Comparison of ENCODE assay signal across 10 cellular contexts in genomic region chr17:1762233-1762905, GRCh38. TPM values are rescaled to one million over a fixed set of nuclear protein-coding genes. Genes with fewer than 3 reads are reported as not detected.
DNase-seq lines count a peak whose midpoint lies in the region; ATAC-seq and TF ChIP-seq lines count a peak whose summit lies in the region.
"Had no signal": no experiment of that assay in that cellular context is flagged by ENCODE, and none has a peak within 500 bp of the region (broad histone marks: within the 10 kb centered on the region; RNA-seq: fewer than 3 reads in every experiment).

No MANE protein-coding gene starts in this region.

- no peak overlapping the region for H2BK5ac ChIP-seq in mesendoderm (ENCODE audit: low read length)

- H3K9me3 Mint-ChIP-seq in activated CD4-positive, alpha-beta T cell treated with anti-CD3 and anti-CD28 coated beads, Interleukin-2, amount 10 ng/mL, durations not matched to agents 7 days and 5 days: peaks cover 2% of the 10 kb centered on the region
- no peaks in the 10 kb centered on the region for H3K9me3 Mint-ChIP-seq in chondrocyte (ENCODE audit: low read depth)
- H3K9me3 Mint-ChIP-seq: activated naive CD4-positive, alpha-beta T cell treated with anti-CD3 and anti-CD28 coated beads, Interleukin-2, amount 50 U/mL, for 72 hours; IgD-negative memory B cell had no signal

- no peaks in the 10 kb centered on the region for H3K27me3 ChIP-seq in mesendoderm (ENCODE audit: insufficient read depth, low read length, poor library complexity)
- no peaks in the 10 kb centered on the region for H3K27me3 ChIP-seq in vagina

- H4K5ac ChIP-seq in mesendoderm (ENCODE audit: low read length): no peak overlapping the region

- H3K27ac Mint-ChIP-seq in activated CD4-positive, alpha-beta T cell treated with anti-CD3 and anti-CD28 coated beads, Interleukin-2, amount 10 ng/mL, durations not matched to agents 7 days and 5 days: peak overlapping the region; percentile 97
- H3K27ac Mint-ChIP-seq in chondrocyte (ENCODE audit: unreplicated experiment): peak overlapping the region; percentile 5
- H3K27ac Mint-ChIP-seq: activated naive CD4-positive, alpha-beta T cell treated with anti-CD3 and anti-CD28 coated beads, Interleukin-2, amount 50 U/mL, for 72 hours had no signal

- no peak overlapping the region for H4K8ac ChIP-seq in mesendoderm (ENCODE audit: low read depth, low read length)

- no peak overlapping the region for H3K4me3 Mint-ChIP-seq in activated CD4-positive, alpha-beta T cell treated with anti-CD3 and anti-CD28 coated beads, Interleukin-2, amount 10 ng/mL, durations not matched to agents 7 days and 5 days
- H3K4me3 Mint-ChIP-seq in chondrocyte (ENCODE audit: unreplicated experiment): peak overlapping the region; percentile 58

- H3K27ac ChIP-seq in mesendoderm (ENCODE audit: low read depth, low read length) (no peak overlapping the region), vagina (peak overlapping the region; percentile 86)

- POLR2A ChIA-PET in activated CD4-positive, alpha-beta T cell treated with anti-CD3 and anti-CD28 coated beads, Interleukin-2, amount 10 ng/mL, durations not matched to agents 7 days and 5 days (lab: Charles Lee): no interaction called here

- no peak overlapping the region for H2BK120ac ChIP-seq in mesendoderm (ENCODE audit: low read depth, low read length)

- intact Hi-C loops in vagina (cut with DNase I): no loop called here

- no peak for TF ChIP-seq POLR2A in vagina (IDR thresholded peaks at IDR 0.05)

- no peak overlapping the region for H2BK15ac ChIP-seq in mesendoderm (replicated peaks; ENCODE audit: low read depth)

- H3K4me3 ChIP-seq in mesendoderm (ENCODE audit: low read length) (no peak overlapping the region), vagina (peak overlapping the region; percentile 52 to 57)

- no peak overlapping the region for H3K4ac ChIP-seq in mesendoderm (ENCODE audit: low read depth, low read length)

- no peak for DNase-seq in activated CD4-positive, alpha-beta T cell treated with anti-CD3 and anti-CD28 coated beads, Interleukin-2, amount 10 ng/mL, durations not matched to agents 7 days and 5 days
- DNase-seq in activated CD4-positive, alpha-beta T cell treated with anti-CD3 and anti-CD28 coated beads for 1 hour: no peak
- DNase-seq in chondrocyte (ENCODE audit: low spot score): no peak
- DNase-seq in mesendoderm: no peak
- no peak for DNase-seq in vagina (ENCODE audit: extremely low spot score in 2 of 2)
- no peak for DNase-seq in superior temporal gyrus (ENCODE audit: extremely low spot score)
- DNase-seq in DMS153 (lab: John Stamatoyannopoulos, UW): no peak

- H3K27me3 Mint-ChIP-seq in activated CD4-positive, alpha-beta T cell treated with anti-CD3 and anti-CD28 coated beads, Interleukin-2, amount 10 ng/mL, durations not matched to agents 7 days and 5 days: peaks cover 3% of the 10 kb centered on the region
- no peaks in the 10 kb centered on the region for H3K27me3 Mint-ChIP-seq in chondrocyte (ENCODE audit: low read depth)

- no peaks in the 10 kb centered on the region for H3K79me1 ChIP-seq in mesendoderm (ENCODE audit: low read length)

- H3K4me2 ChIP-seq in mesendoderm (ENCODE audit: low read length): no peak overlapping the region

- no peaks in the 10 kb centered on the region for H3K79me2 ChIP-seq in mesendoderm (ENCODE audit: control insufficient read depth, insufficient read depth, low read length)

- H3K18ac ChIP-seq in mesendoderm (ENCODE audit: low read length): no peak overlapping the region

- peak overlapping the region; percentile 45 for H3K9ac ChIP-seq in mesendoderm (ENCODE audit: low read length)

- H3K36me3 ChIP-seq in mesendoderm (ENCODE audit: control insufficient read depth, insufficient read depth, low read length) (no peaks in the 10 kb centered on the region), vagina (no peaks in the 10 kb centered on the region)

- H3K4me1 ChIP-seq in mesendoderm (ENCODE audit: control insufficient read depth, low read depth, low read length) (peaks cover 4% of the 10 kb centered on the region), vagina (peaks cover 59% of the 10 kb centered on the region)

- no peak for ATAC-seq in HG02588 (IDR thresholded peaks at IDR 0.05; ENCODE audit: unreplicated experiment)

- H3K36me3 Mint-ChIP-seq in activated CD4-positive, alpha-beta T cell treated with anti-CD3 and anti-CD28 coated beads, Interleukin-2, amount 10 ng/mL, durations not matched to agents 7 days and 5 days (ENCODE audit: low read depth): peaks cover 4% of the 10 kb centered on the region
- no peaks in the 10 kb centered on the region for H3K36me3 Mint-ChIP-seq in chondrocyte (ENCODE audit: low read depth)
- H3K36me3 Mint-ChIP-seq: activated naive CD4-positive, alpha-beta T cell treated with anti-CD3 and anti-CD28 coated beads, Interleukin-2, amount 50 U/mL, for 72 hours; IgD-negative memory B cell had no signal

- no peak for TF ChIP-seq CTCF in chondrocyte (IDR thresholded peaks at IDR 0.05)
- no peak for TF ChIP-seq CTCF in vagina (IDR thresholded peaks at IDR 0.05)

- no peak overlapping the region for H3K23ac ChIP-seq in mesendoderm (ENCODE audit: low read length)

- CTCF ChIA-PET in activated CD4-positive, alpha-beta T cell treated with anti-CD3 and anti-CD28 coated beads, Interleukin-2, amount 10 ng/mL, durations not matched to agents 7 days and 5 days (lab: Charles Lee): interaction anchor here (0.6 to 1.4 kb wide), 4 partner anchors 11 to 35 kb away, joined by 3 read pairs; no protein-coding TSS in a partner anchor

- no peak overlapping the region for H2AK5ac ChIP-seq in mesendoderm (ENCODE audit: low read length)

- H3K4me1 Mint-ChIP-seq in activated CD4-positive, alpha-beta T cell treated with anti-CD3 and anti-CD28 coated beads, Interleukin-2, amount 10 ng/mL, durations not matched to agents 7 days and 5 days: peaks cover 44% of the 10 kb centered on the region
- H3K4me1 Mint-ChIP-seq in chondrocyte (ENCODE audit: low read depth): peaks cover 27% of the 10 kb centered on the region

- WGBS in mesendoderm (ENCODE audit: extremely low coverage, insufficient coverage, low lambda C conversion rate): no CpG with 5 or more reads among the region's 21 CpGs

- H3K9me3 ChIP-seq in vagina: no peaks in the 10 kb centered on the region

- H3K56ac ChIP-seq in mesendoderm (ENCODE audit: low read length): peak overlapping the region; percentile 65

RNA-seq across cellular contexts. Expression of gene SERPINF1, which starts 0.5 kb away (rescaled TPM):
- total RNA-seq in activated CD4-positive, alpha-beta T cell treated with anti-CD3 and anti-CD28 coated beads, Interleukin-2, amount 10 ng/mL, durations not matched to agents 7 days and 5 days: 1 to 10 TPM; 1.3 to 2.0 TPM
- total RNA-seq in chondrocyte: 14.6 to 69.2 TPM (median 15.2 TPM) in 3 replicates
- 18.6 TPM for polyA plus RNA-seq in mesendoderm (2013, experiment 1 of 2)
- polyA plus RNA-seq in mesendoderm (2013, experiment 2 of 2): 19.8 TPM
- 1,040 TPM for total RNA-seq in vagina

RNA-seq across cellular contexts. Expression of gene SERPINF2, which starts 19.7 kb away (rescaled TPM):
- total RNA-seq in activated CD4-positive, alpha-beta T cell treated with anti-CD3 and anti-CD28 coated beads, Interleukin-2, amount 10 ng/mL, durations not matched to agents 7 days and 5 days: 1 to 10 TPM in 1 of 2 experiments, under 1 TPM in 1; 0.79 to 1.3 TPM
- total RNA-seq in chondrocyte (0.15 to 0.24 TPM (median 0.15 TPM) in 3 replicates), vagina (23.8 TPM)
- 0.34 TPM for polyA plus RNA-seq in mesendoderm (2013, experiment 1 of 2)
- polyA plus RNA-seq in mesendoderm (2013, experiment 2 of 2): 0.31 TPM

RNA-seq across cellular contexts. Expression of gene WDR81, which starts 37.9 kb away (rescaled TPM):
- 10 to 100 TPM; 50.7 to 57.9 TPM for total RNA-seq in activated CD4-positive, alpha-beta T cell treated with anti-CD3 and anti-CD28 coated beads, Interleukin-2, amount 10 ng/mL, durations not matched to agents 7 days and 5 days
- total RNA-seq in chondrocyte (14.8 to 18.6 TPM (median 16.2 TPM) in 3 replicates), vagina (57.2 TPM)
- polyA plus RNA-seq in mesendoderm (2013, experiment 1 of 2): 6.6 TPM
- polyA plus RNA-seq in mesendoderm (2013, experiment 2 of 2): 5.6 TPM

RNA-seq across cellular contexts. Expression of gene TLCD2, which starts 52.2 kb away (rescaled TPM):
- total RNA-seq in activated CD4-positive, alpha-beta T cell treated with anti-CD3 and anti-CD28 coated beads, Interleukin-2, amount 10 ng/mL, durations not matched to agents 7 days and 5 days: under 1 TPM; 0.07 to 0.12 TPM
- total RNA-seq in chondrocyte (5.6 to 9.5 TPM (median 9.2 TPM) in 3 replicates), vagina (10.8 TPM)
- 0.52 TPM for polyA plus RNA-seq in mesendoderm (2013, experiment 1 of 2)
- polyA plus RNA-seq in mesendoderm (2013, experiment 2 of 2): 0.50 TPM
- polyA plus RNA-seq: IgD-negative memory B cell had no signal

Comparison
In these comparisons a context has a peak if more than half of its experiments do, and no peak if none do; other contexts are left out.
1. RNA of gene SERPINF1, which starts 0.5 kb away (total RNA-seq): 1,040 TPM in vagina (single experiment); 14.6 to 69.2 TPM in chondrocyte and 1.3 to 2.0 TPM in activated CD4-positive, alpha-beta T cell treated with anti-CD3 and anti-CD28 coated beads, Interleukin-2, amount 10 ng/mL, durations not matched to agents 7 days and 5 days; every median in the first group is over 10 times any median in the second.
2. RNA of gene SERPINF2, which starts 19.7 kb away (total RNA-seq): 23.8 TPM in vagina (single experiment); 0.79 to 1.3 TPM in activated CD4-positive, alpha-beta T cell treated with anti-CD3 and anti-CD28 coated beads, Interleukin-2, amount 10 ng/mL, durations not matched to agents 7 days and 5 days and 0.15 to 0.24 TPM in chondrocyte; every median in the first group is over 10 times any median in the second.